ENCODE assay signal across 32 cellular contexts in genomic region chr22:43365715-43366440, GRCh38. TPM values are rescaled to one million over a fixed set of nuclear protein-coding genes. Genes with fewer than 3 reads are reported as not detected.
"Had no signal": no experiment of that assay in that cellular context is flagged by ENCODE, and none has a peak within 500 bp of the region (broad histone marks: within the 10 kb centered on the region; RNA-seq: fewer than 3 reads in every experiment).

No MANE protein-coding gene starts in this region.

- H3K36me3 ChIP-seq: brain microvascular endothelial cell, Peyer's patch had no signal

- FAIRE-seq: K562 had no signal

- DNase-seq: activated CD4-positive, alpha-beta T cell treated with anti-CD3 and anti-CD28 coated beads for 36 hours; activated CD4-positive, alpha-beta T cell treated with anti-CD3 and anti-CD28 coated beads, Interleukin-2, amount 10 ng/mL, durations not matched to agents 7 days and 5 days; activated CD4-positive, alpha-beta T cell treated with anti-CD3 and anti-CD28 coated beads, Interleukin-2, amount 50 U/mL, for 48 hours; activated CD8-positive, alpha-beta T cell treated with anti-CD3 and anti-CD28 coated beads, Interleukin-2, amount 10 ng/mL, durations not matched to agents 7 days and 5 days; activated naive CD4-positive, alpha-beta T cell treated with anti-CD3 and anti-CD28 coated beads, Interleukin-2, amount 50 U/mL, for 16 hours; activated naive CD8-positive, alpha-beta T cell treated with anti-CD3 and anti-CD28 coated beads for 36 hours; activated T-cell treated with anti-CD3 and anti-CD28 coated beads, Interleukin-2, amount 50 U/mL, for 24 hours; amniotic stem cell; brain microvascular endothelial cell; NCI-H1105; NCI-H1417 treated with DMSO at 0.1 percent for 48 hours; NCI-H187 treated with DMSO at 0.1 percent for 48 hours; NCI-H2081 treated with DMSO at 0.1 percent for 48 hours; NCI-H226; NCI-H446 treated with DMSO at 0.1 percent for 48 hours; NCI-H524; NCI-H69; NCI-H82; PC-3; Peyer's patch; Right ventricle myocardium superior; SW 1271; T-helper 1 cell; T-helper 2 cell; T1000 had no signal

- H3K27me3 ChIP-seq: Peyer's patch had no signal

- H3K4me1 Mint-ChIP-seq: activated CD4-positive, alpha-beta T cell treated with anti-CD3 and anti-CD28 coated beads for 36 hours; activated CD4-positive, alpha-beta T cell treated with anti-CD3 and anti-CD28 coated beads, Interleukin-2, amount 10 ng/mL, durations not matched to agents 7 days and 5 days; activated naive CD8-positive, alpha-beta T cell treated with anti-CD3 and anti-CD28 coated beads for 36 hours had no signal

- H3K4me3 ChIP-seq: K562, Peyer's patch had no signal

- H3K27ac Mint-ChIP-seq: activated CD4-positive, alpha-beta T cell treated with anti-CD3 and anti-CD28 coated beads for 36 hours; activated CD4-positive, alpha-beta T cell treated with anti-CD3 and anti-CD28 coated beads, Interleukin-2, amount 10 ng/mL, durations not matched to agents 7 days and 5 days; activated CD8-positive, alpha-beta T cell treated with anti-CD3 and anti-CD28 coated beads, Interleukin-2, amount 10 ng/mL, durations not matched to agents 7 days and 5 days; activated naive CD8-positive, alpha-beta T cell treated with anti-CD3 and anti-CD28 coated beads for 36 hours; activated T-cell treated with anti-CD3 and anti-CD28 coated beads, Interleukin-2, amount 50 U/mL, for 24 hours; activated T-helper 2 cell treated with anti-CD3 and anti-CD28 coated beads, Interferon-gamma antibody, Interleukin-2, Interleukin-4, amounts not matched to agents 10 μg/mL and 5 μg/mL and 100 μg/mL, durations not matched to agents 14 hours and 24 hours and 36 hours; WTC11 had no signal

- H3K27ac ChIP-seq: brain microvascular endothelial cell, Peyer's patch, RWPE1 had no signal

- H3K4me3 Mint-ChIP-seq: activated CD4-positive, alpha-beta T cell treated with anti-CD3 and anti-CD28 coated beads for 36 hours; activated CD4-positive, alpha-beta T cell treated with anti-CD3 and anti-CD28 coated beads, Interleukin-2, amount 10 ng/mL, durations not matched to agents 7 days and 5 days; activated CD8-positive, alpha-beta T cell treated with anti-CD3 and anti-CD28 coated beads, Interleukin-2, amount 10 ng/mL, durations not matched to agents 7 days and 5 days; activated naive CD8-positive, alpha-beta T cell treated with anti-CD3 and anti-CD28 coated beads for 36 hours; activated T-cell treated with anti-CD3 and anti-CD28 coated beads, Interleukin-2, amount 50 U/mL, for 24 hours; WTC11 had no signal

- ATAC-seq: activated CD4-positive, alpha-beta T cell treated with anti-CD3 and anti-CD28 coated beads for 36 hours; activated CD4-positive, CD25-positive, alpha-beta regulatory T cell treated with anti-CD3 and anti-CD28 coated beads, Interleukin-2, amount 50 U/mL, for 24 hours; activated CD8-positive, alpha-beta T cell treated with anti-CD3 and anti-CD28 coated beads, Interleukin-2, amount 10 ng/mL, durations not matched to agents 7 days and 5 days; K562; PC-3; WTC11 had no signal

- H3K4me1 ChIP-seq: Peyer's patch had no signal

- H3K9me3 ChIP-seq: Peyer's patch had no signal

- H3K36me3 Mint-ChIP-seq: activated naive CD8-positive, alpha-beta T cell treated with anti-CD3 and anti-CD28 coated beads for 36 hours had no signal

- H3K9me3 Mint-ChIP-seq: activated CD4-positive, alpha-beta T cell treated with anti-CD3 and anti-CD28 coated beads, Interleukin-2, amount 10 ng/mL, durations not matched to agents 7 days and 5 days; activated naive CD8-positive, alpha-beta T cell treated with anti-CD3 and anti-CD28 coated beads for 36 hours; activated T-cell treated with anti-CD3 and anti-CD28 coated beads, Interleukin-2, amount 50 U/mL, for 24 hours; activated T-helper 2 cell treated with anti-CD3 and anti-CD28 coated beads, Interferon-gamma antibody, Interleukin-2, Interleukin-4, amounts not matched to agents 10 μg/mL and 5 μg/mL and 100 μg/mL, durations not matched to agents 14 hours and 24 hours and 36 hours had no signal

RNA-seq across cellular contexts. Expression of gene SCUBE1, which starts 22.7 kb away (rescaled TPM):
- total RNA-seq: activated CD4-positive, alpha-beta T cell treated with anti-CD3 and anti-CD28 coated beads for 36 hours; activated CD4-positive, alpha-beta T cell treated with anti-CD3 and anti-CD28 coated beads, Interleukin-2, amount 10 ng/mL, durations not matched to agents 7 days and 5 days; activated T-helper 2 cell treated with anti-CD3 and anti-CD28 coated beads, Interferon-gamma antibody, Interleukin-2, Interleukin-4, amounts not matched to agents 10 μg/mL and 5 μg/mL and 100 μg/mL, durations not matched to agents 14 hours and 24 hours and 36 hours; MCF 10A; PC-3 had no signal

RNA-seq across cellular contexts. Expression of gene MPPED1, which starts 45.9 kb away (rescaled TPM):
- total RNA-seq: activated CD4-positive, alpha-beta T cell treated with anti-CD3 and anti-CD28 coated beads for 36 hours; activated CD4-positive, alpha-beta T cell treated with anti-CD3 and anti-CD28 coated beads, Interleukin-2, amount 10 ng/mL, durations not matched to agents 7 days and 5 days; activated CD8-positive, alpha-beta T cell treated with anti-CD3 and anti-CD28 coated beads, Interleukin-2, amount 10 ng/mL, durations not matched to agents 7 days and 5 days; activated naive CD8-positive, alpha-beta T cell treated with anti-CD3 and anti-CD28 coated beads for 36 hours; activated T-helper 2 cell treated with anti-CD3 and anti-CD28 coated beads, Interferon-gamma antibody, Interleukin-2, Interleukin-4, amounts not matched to agents 10 μg/mL and 5 μg/mL and 100 μg/mL, durations not matched to agents 14 hours and 24 hours and 36 hours; aorta; K562; MCF 10A; PC-3; Peyer's patch; Right ventricle myocardium superior had no signal
- polyA plus RNA-seq: aorta, K562 had no signal
